Comparison of ENCODE assay signal across 20 cellular contexts in the genomic region with DNA sequence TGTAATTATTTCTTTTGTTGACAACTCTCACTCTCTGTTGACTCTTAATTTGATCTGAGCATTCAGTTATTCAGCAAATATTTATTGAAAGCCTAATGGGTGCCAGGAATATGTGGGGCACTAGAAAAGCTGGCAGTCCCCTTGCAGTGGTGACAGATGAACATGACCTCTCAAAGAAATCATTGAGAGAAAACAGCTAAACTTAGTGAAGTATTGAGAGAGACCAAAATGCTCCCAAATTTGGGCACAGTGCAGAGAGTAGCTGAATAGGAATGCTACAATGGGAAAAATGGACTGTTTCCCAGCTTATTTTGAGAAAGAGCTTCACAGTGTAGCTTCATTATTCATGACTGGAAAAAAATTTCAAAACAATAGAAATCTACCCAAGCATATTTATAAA.
A peak's percentile ranks its signal among the peaks of the same experiment; 100 is the strongest.
DNase-seq lines count a peak whose midpoint lies in the region; ATAC-seq, FAIRE-seq and TF ChIP-seq lines count a peak whose summit lies in the region.
"Had no signal": no experiment of that assay in that cellular context is flagged by ENCODE, and none has a peak within 500 bp of the region (broad histone marks: within the 10 kb centered on the region; RNA-seq: fewer than 3 reads in every experiment).

No MANE protein-coding gene starts in this region.

- H3K9ac ChIP-seq in liver (ENCODE audit: low read depth in 1 of 2, low read length in 2 of 2) (no peak overlapping the region), HepG2 (ENCODE audit: insufficient read depth, low read depth, low read length) (no peak overlapping the region)

- intact Hi-C loops in HepG2 (cut with micrococcal nuclease; ENCODE audit: unreplicated experiment): no loop called here

- no peak for TF ChIP-seq RAD21 in liver (IDR thresholded peaks at IDR 0.05)
- no peak for TF ChIP-seq RAD21 in HepG2 (CRISPR knock-in tag; IDR thresholded peaks at IDR 0.05)

- H3K79me2 ChIP-seq in HepG2 (ENCODE audit: insufficient read depth, low read length): no peaks in the 10 kb centered on the region

- H3K27me3 ChIP-seq in liver (ENCODE audit: control insufficient read depth in 4 of 4, insufficient read depth in 4 of 4, low read length in 3 of 4): no peaks in the 10 kb centered on the region
- no peaks in the 10 kb centered on the region for H3K27me3 ChIP-seq in HepG2 (ENCODE audit: control insufficient read depth in 1 of 2, insufficient read depth in 2 of 2, low read length in 2 of 2)
- H3K27me3 ChIP-seq: adrenal gland, MG63, SJCRH30, stomach had no signal

- no peak for TF ChIP-seq POLR2A in HepG2 (IDR thresholded peaks at IDR 0.05; ENCODE audit: insufficient read depth in 1 of 2, low read depth in 2 of 2, low read length in 2 of 2)

- in situ Hi-C loops in HepG2 (cut with HindIII; ENCODE audit: extremely low pct_ligation_motif_present, low pct_unique_long_range_greater_than_20kb): no loop called here

- no peak for ATAC-seq in HepG2
- ATAC-seq in GM18861 (IDR thresholded peaks at IDR 0.05; ENCODE audit: unreplicated experiment): no peak
- ATAC-seq in HG03159 (IDR thresholded peaks at IDR 0.05; ENCODE audit: unreplicated experiment): no peak
- no peak for ATAC-seq in GM19452 (IDR thresholded peaks at IDR 0.05; ENCODE audit: unreplicated experiment)
- ATAC-seq: HCT116 had no signal

- no peaks in the 10 kb centered on the region for H4K20me1 ChIP-seq in HepG2 (ENCODE audit: insufficient read depth, low read length)

- no peak for TF ChIP-seq CTCF in liver (IDR thresholded peaks at IDR 0.05; ENCODE audit: low read depth, low read length, missing input control)
- no peak for TF ChIP-seq CTCF in HepG2 (CRISPR knock-in tag; IDR thresholded peaks at IDR 0.05)
- no peak for TF ChIP-seq CTCF in coronary artery (IDR thresholded peaks at IDR 0.05)

- FAIRE-seq in HepG2 (lab: Jason Lieb, UNC): no peak

- no peak for TF ChIP-seq EP300 in HepG2 (IDR thresholded peaks at IDR 0.05; ENCODE audit: low read depth in 2 of 2, low read length in 2 of 2)
- no peak for TF ChIP-seq EP300 in HepG2 (CRISPR knock-in tag; IDR thresholded peaks at IDR 0.05; ENCODE audit: borderline replicate concordance)

- CTCF ChIA-PET in HepG2 (lab: Yijun Ruan, JAX; ENCODE audit: low intra/inter-chr PET ratio, low total read pairs): no interaction called here

- no peak for DNase-seq in HepG2 (ENCODE audit: low spot score)
- no peak for DNase-seq in coronary artery (ENCODE audit: low spot score)
- peak; percentile 71 for DNase-seq in medulla oblongata (ENCODE audit: extremely low spot score)
- no peak for DNase-seq in inferior parietal cortex (ENCODE audit: extremely low spot score)
- DNase-seq: activated CD4-positive, CD25-positive, alpha-beta regulatory T cell; adrenal gland; Caco-2; central memory CD4-positive, alpha-beta T cell; foreskin melanocyte; GF-D8; MG63; NCI-H2171; SJCRH30; stomach; T-helper 2 cell had no signal

- H3K4me2 ChIP-seq in HepG2 (ENCODE audit: low read depth, low read length): no peak overlapping the region

- H3K4me3 ChIP-seq in liver (ENCODE audit: low read depth in 1 of 3, low read length in 3 of 3): no peak overlapping the region
- no peak overlapping the region for H3K4me3 ChIP-seq in HepG2 (replicated peaks in 1 of 3; ENCODE audit: insufficient read depth in 1 of 3, low read depth in 2 of 3, low read length in 3 of 3)
- no peak overlapping the region for H3K4me3 ChIP-seq in coronary artery
- H3K4me3 ChIP-seq: adrenal gland, MG63, SJCRH30, stomach had no signal

- H3K4me1 ChIP-seq in liver (ENCODE audit: control insufficient read depth in 4 of 4, insufficient read depth in 4 of 4, low read length in 3 of 4) (peaks cover 3 to 31% (median 25%) of the 10 kb centered on the region in 4 donors), HepG2 (ENCODE audit: insufficient read depth, low read length) (no peaks in the 10 kb centered on the region)
- H3K4me1 ChIP-seq: adrenal gland, Caco-2, SJCRH30 had no signal

- POLR2A ChIA-PET in HepG2 (lab: Yijun Ruan, JAX): no interaction called here

- H3K9me3 ChIP-seq in liver (ENCODE audit: control insufficient read depth in 4 of 4, low read length in 3 of 4) (no peaks in the 10 kb centered on the region), HepG2 (ENCODE audit: low read length) (no peaks in the 10 kb centered on the region)
- H3K9me3 ChIP-seq: adrenal gland, Caco-2, MG63, SJCRH30 had no signal

- H2AFZ ChIP-seq in HepG2 (ENCODE audit: low read length): no peak overlapping the region

- H3K27ac ChIP-seq in liver (ENCODE audit: low read depth in 1 of 2, low read length in 2 of 2) (peak overlapping the region in 1 of 2 donors; percentile 36), HepG2 (ENCODE audit: extremely low read length, insufficient read depth, low read length) (no peak overlapping the region), coronary artery (peak overlapping the region; percentile 22 to 81)
- H3K27ac ChIP-seq: adrenal gland, SJCRH30 had no signal

- H3K36me3 ChIP-seq in liver (ENCODE audit: control insufficient read depth in 4 of 4, insufficient read depth in 3 of 4, low read depth in 1 of 4, low read length in 3 of 4): no peaks in the 10 kb centered on the region
- H3K36me3 ChIP-seq in HepG2 (replicated peaks in 1 of 2; ENCODE audit: control insufficient read depth in 1 of 2, insufficient read depth in 2 of 2, low read length in 2 of 2): no peaks in the 10 kb centered on the region
- H3K36me3 ChIP-seq: adrenal gland, MG63, SJCRH30, stomach had no signal

- no TSS peak for BruUV-seq in HepG2 (replicated peaks; lab: Mats Ljungman, UMichigan)

TF ChIP-seq in liver, 16 proteins besides CTCF, POLR2A, EP300 and RAD21:
- TF ChIP-seq RXRA (IDR thresholded peaks at IDR 0.05) (peak in 1 of 2 donors; percentile 49), YY1 (IDR thresholded peaks at IDR 0.05) (peak; percentile 27)
- TF ChIP-seq, protein P1, sequence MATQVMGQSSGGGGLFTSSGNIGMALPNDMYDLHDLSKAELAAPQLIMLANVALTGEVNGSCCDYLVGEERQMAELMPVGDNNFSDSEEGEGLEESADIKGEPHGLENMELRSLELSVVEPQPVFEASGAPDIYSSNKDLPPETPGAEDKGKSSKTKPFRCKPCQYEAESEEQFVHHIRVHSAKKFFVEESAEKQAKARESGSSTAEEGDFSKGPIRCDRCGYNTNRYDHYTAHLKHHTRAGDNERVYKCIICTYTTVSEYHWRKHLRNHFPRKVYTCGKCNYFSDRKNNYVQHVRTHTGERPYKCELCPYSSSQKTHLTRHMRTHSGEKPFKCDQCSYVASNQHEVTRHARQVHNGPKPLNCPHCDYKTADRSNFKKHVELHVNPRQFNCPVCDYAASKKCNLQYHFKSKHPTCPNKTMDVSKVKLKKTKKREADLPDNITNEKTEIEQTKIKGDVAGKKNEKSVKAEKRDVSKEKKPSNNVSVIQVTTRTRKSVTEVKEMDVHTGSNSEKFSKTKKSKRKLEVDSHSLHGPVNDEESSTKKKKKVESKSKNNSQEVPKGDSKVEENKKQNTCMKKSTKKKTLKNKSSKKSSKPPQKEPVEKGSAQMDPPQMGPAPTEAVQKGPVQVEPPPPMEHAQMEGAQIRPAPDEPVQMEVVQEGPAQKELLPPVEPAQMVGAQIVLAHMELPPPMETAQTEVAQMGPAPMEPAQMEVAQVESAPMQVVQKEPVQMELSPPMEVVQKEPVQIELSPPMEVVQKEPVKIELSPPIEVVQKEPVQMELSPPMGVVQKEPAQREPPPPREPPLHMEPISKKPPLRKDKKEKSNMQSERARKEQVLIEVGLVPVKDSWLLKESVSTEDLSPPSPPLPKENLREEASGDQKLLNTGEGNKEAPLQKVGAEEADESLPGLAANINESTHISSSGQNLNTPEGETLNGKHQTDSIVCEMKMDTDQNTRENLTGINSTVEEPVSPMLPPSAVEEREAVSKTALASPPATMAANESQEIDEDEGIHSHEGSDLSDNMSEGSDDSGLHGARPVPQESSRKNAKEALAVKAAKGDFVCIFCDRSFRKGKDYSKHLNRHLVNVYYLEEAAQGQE (IDR thresholded peaks at IDR 0.05): no peak

TF ChIP-seq in HepG2, 621 proteins besides CTCF, POLR2A, EP300 and RAD21 (continues in another document):
- TF ChIP-seq ZNF451 (CRISPR knock-in tag; IDR thresholded peaks at IDR 0.05) (no peak), ZSCAN20 (CRISPR knock-in tag; IDR thresholded peaks at IDR 0.05; ENCODE audit: borderline replicate concordance) (no peak), GATA4 (IDR thresholded peaks at IDR 0.05; ENCODE audit: borderline replicate concordance, low read depth) (no peak)
- TF ChIP-seq, protein P2, sequence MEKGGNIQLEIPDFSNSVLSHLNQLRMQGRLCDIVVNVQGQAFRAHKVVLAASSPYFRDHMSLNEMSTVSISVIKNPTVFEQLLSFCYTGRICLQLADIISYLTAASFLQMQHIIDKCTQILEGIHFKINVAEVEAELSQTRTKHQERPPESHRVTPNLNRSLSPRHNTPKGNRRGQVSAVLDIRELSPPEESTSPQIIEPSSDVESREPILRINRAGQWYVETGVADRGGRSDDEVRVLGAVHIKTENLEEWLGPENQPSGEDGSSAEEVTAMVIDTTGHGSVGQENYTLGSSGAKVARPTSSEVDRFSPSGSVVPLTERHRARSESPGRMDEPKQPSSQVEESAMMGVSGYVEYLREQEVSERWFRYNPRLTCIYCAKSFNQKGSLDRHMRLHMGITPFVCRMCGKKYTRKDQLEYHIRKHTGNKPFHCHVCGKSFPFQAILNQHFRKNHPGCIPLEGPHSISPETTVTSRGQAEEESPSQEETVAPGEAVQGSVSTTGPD (CRISPR knock-in tag; IDR thresholded peaks at IDR 0.05): no peak
